ENCODE assay signal across 9 cellular contexts in the genomic region with DNA sequence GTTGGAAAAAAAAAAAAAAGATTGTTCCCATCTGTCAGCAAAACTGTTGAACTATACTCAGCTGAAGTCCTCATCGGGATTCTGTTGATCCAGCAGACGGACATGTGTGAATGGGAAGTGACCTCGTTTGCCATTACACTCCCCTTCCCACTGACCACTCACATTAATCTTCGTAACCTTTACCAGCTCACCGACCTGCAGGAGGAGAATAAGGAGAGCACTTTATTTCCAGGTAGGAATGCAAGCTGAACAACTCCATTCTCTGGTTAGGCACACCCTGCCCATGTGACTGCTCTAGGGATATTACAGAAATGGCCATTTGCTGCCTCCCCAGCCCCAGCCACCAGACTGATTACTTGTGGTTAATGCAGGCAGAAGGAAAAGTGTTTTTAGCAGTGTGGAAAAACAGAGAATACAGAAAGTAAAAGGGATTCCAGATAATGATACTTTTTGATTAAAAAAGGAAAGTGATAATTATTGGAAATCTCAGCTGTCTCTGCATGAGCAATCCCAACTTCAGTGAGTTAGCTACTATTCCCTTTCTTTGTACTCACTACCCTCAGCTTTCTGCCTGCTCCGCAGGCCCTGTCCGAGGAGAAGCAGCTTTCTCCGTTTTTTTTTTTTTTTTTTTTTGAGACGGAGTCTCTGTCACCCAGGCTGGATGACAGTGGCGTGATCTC. TPM values are rescaled to one million over a fixed set of nuclear protein-coding genes. Genes with fewer than 3 reads are reported as not detected.
DNase-seq lines count a peak whose midpoint lies in the region; ATAC-seq and TF ChIP-seq lines count a peak whose summit lies in the region.
"Had no signal": no experiment of that assay in that cellular context is flagged by ENCODE, and none has a peak within 500 bp of the region (broad histone marks: within the 10 kb centered on the region; RNA-seq: fewer than 3 reads in every experiment).

No MANE protein-coding gene starts in this region.

- H3K79me1 ChIP-seq in IMR-90 (ENCODE audit: low read depth in 1 of 2, low read length in 2 of 2): peaks cover 17 to 59% of the 10 kb centered on the region in 2 experiments

- peak overlapping the region; percentile 10 for H2AK9ac ChIP-seq in IMR-90 (replicated peaks; ENCODE audit: low read depth, low read length, poor library complexity)

- 0 out of 3 replicates have a peak overlapping the region, but pooled peaks have one; percentile 16 for H2BK15ac ChIP-seq in IMR-90 (ENCODE audit: low read depth, low read length)

- H4K5ac ChIP-seq in IMR-90 (ENCODE audit: low read depth, low read length): no peak overlapping the region

- no peak for TF ChIP-seq RAD21 in IMR-90 (IDR thresholded peaks at IDR 0.05; ENCODE audit: low read length)

- H3K9me3 ChIP-seq in IMR-90 (ENCODE audit: control insufficient read depth, insufficient read depth, low read length) (no peaks in the 10 kb centered on the region), adipocyte (ENCODE audit: control insufficient read depth, low read length) (no peaks in the 10 kb centered on the region), left ventricle myocardium inferior (replicated peaks) (no peaks in the 10 kb centered on the region), skeletal muscle tissue (ENCODE audit: control insufficient read depth in 3 of 3, low read length in 3 of 3) (no peaks in the 10 kb centered on the region)
- H3K9me3 ChIP-seq in CD8-positive, alpha-beta T cell (ENCODE audit: low read length): no peaks in the 10 kb centered on the region

- H2AFZ ChIP-seq in IMR-90 (replicated peaks; ENCODE audit: low read length, poor library complexity): peak overlapping the region; percentile 17

- H3K4me1 ChIP-seq in IMR-90 (ENCODE audit: control insufficient read depth, insufficient read depth, low read length): peaks cover 15% of the 10 kb centered on the region
- H3K4me1 ChIP-seq in adipocyte (ENCODE audit: control insufficient read depth, insufficient read depth, low read length): peaks cover 25% of the 10 kb centered on the region
- H3K4me1 ChIP-seq in left ventricle myocardium inferior: peaks cover 39% of the 10 kb centered on the region
- H3K4me1 ChIP-seq in skeletal muscle tissue (ENCODE audit: control insufficient read depth in 3 of 3, insufficient read depth in 3 of 3, low read length in 3 of 3): peaks cover 19 to 30% (median 23%) of the 10 kb centered on the region in 3 donors
- no peaks in the 10 kb centered on the region for H3K4me1 ChIP-seq in CD8-positive, alpha-beta T cell (ENCODE audit: insufficient read depth, low read length)

- POLR2A ChIA-PET in IMR-90 (lab: Charles Lee; ENCODE audit: unreplicated experiment): interaction anchor here (0.6 kb wide), 1 partner anchor 14 kb away, joined by 4 read pairs; no protein-coding TSS in a partner anchor
- POLR2A ChIA-PET in CD8-positive, alpha-beta T cell (lab: Charles Lee): no interaction called here

- H3K4me3 ChIP-seq in IMR-90 (ENCODE audit: insufficient read depth, low read depth, low read length) (no peak overlapping the region), adipocyte (ENCODE audit: low read length) (peak overlapping the region; percentile 40), left ventricle myocardium inferior (peak overlapping the region; percentile 10), skeletal muscle tissue (ENCODE audit: low read length in 3 of 3) (peak overlapping the region in 1 of 3 donors; percentile 17)
- H3K4me3 ChIP-seq in CD8-positive, alpha-beta T cell (ENCODE audit: low read depth, low read length): no peak overlapping the region

- no peak overlapping the region for H3K56ac ChIP-seq in IMR-90 (ENCODE audit: extremely low read depth, insufficient read depth, low read length)

- peak overlapping the region; percentile 58 for H3K14ac ChIP-seq in IMR-90 (replicated peaks; ENCODE audit: low read depth, low read length)

- 0 out of 2 replicates have a peak overlapping the region, but pooled peaks have one; percentile 5 for H2BK120ac ChIP-seq in IMR-90 (ENCODE audit: low read depth, low read length)

- intact Hi-C loops in IMR-90 (cut with micrococcal nuclease): no loop called here
- intact Hi-C loops in left ventricle myocardium inferior (cut with micrococcal nuclease): no loop called here
- intact Hi-C loops in CD8-positive, alpha-beta T cell (cut with DNase I, micrococcal nuclease): no loop called here

- H3K27me3 Mint-ChIP-seq in CD8-positive, alpha-beta T cell (ENCODE audit: low read depth): no peaks in the 10 kb centered on the region

- peak overlapping the region; percentile 29; the same call in 1 of the 2 replicates for H4K91ac ChIP-seq in IMR-90 (ENCODE audit: insufficient read depth, low read depth, low read length)

- H3K9ac ChIP-seq in IMR-90 (ENCODE audit: low read depth, low read length): peak overlapping the region; percentile 20; the same call in 1 of the 2 replicates
- H3K9ac ChIP-seq in adipocyte (ENCODE audit: low read length): no peak overlapping the region
- H3K9ac ChIP-seq in skeletal muscle tissue (ENCODE audit: low read depth in 1 of 3, low read length in 3 of 3): peak overlapping the region; percentile 43 to 50 (median 46)

- H3K9me3 Mint-ChIP-seq in CD8-positive, alpha-beta T cell: no peaks in the 10 kb centered on the region

- H4K20me1 ChIP-seq in IMR-90 (ENCODE audit: insufficient read depth, low read length): peaks cover 58% of the 10 kb centered on the region

- H3K36me3 Mint-ChIP-seq in CD8-positive, alpha-beta T cell: peaks cover 49% of the 10 kb centered on the region

- 94% methylated on average over 3 of the region's 10 CpGs; no CpG with 5 or more reads in 1 of the 2 experiments for WGBS in IMR-90 (ENCODE audit: extremely low coverage in 2 of 2, insufficient read length in 1 of 2), 2 experiments

- H2BK20ac ChIP-seq in IMR-90 (ENCODE audit: low read depth, low read length): no peak overlapping the region

- dilution Hi-C loops in IMR-90 (cut with HindIII; ENCODE audit: low sequenced_read_pairs, unreplicated experiment): no loop called here

- H4K8ac ChIP-seq in IMR-90 (ENCODE audit: low read depth in 2 of 2, low read length in 2 of 2): no peak overlapping the region

- peak overlapping the region; percentile 56 for H3K4me2 ChIP-seq in IMR-90 (ENCODE audit: low read depth, low read length)

- peak overlapping the region; percentile 48 for H3K23ac ChIP-seq in IMR-90 (ENCODE audit: low read depth, low read length)

- H3K36me3 ChIP-seq in IMR-90 (ENCODE audit: control insufficient read depth, insufficient read depth, low read length) (peaks cover 21% of the 10 kb centered on the region), adipocyte (ENCODE audit: control insufficient read depth, insufficient read depth, low read length, severe bottlenecking) (peaks cover 51% of the 10 kb centered on the region), left ventricle myocardium inferior (peaks cover 71% of the 10 kb centered on the region), skeletal muscle tissue (ENCODE audit: control insufficient read depth in 3 of 3, insufficient read depth in 3 of 3, low read length in 3 of 3) (peaks cover 9 to 19% (median 16%) of the 10 kb centered on the region in 3 donors)
- H3K36me3 ChIP-seq in CD8-positive, alpha-beta T cell (ENCODE audit: insufficient read depth, low read length): peaks cover 24% of the 10 kb centered on the region

- ATAC-seq in IMR-90 (ENCODE audit: low read depth): no peak
- no peak for ATAC-seq in CD8-positive, alpha-beta T cell

- BruUV-seq in IMR-90 (replicated peaks; lab: Mats Ljungman, UMichigan): no TSS peak

- no peak for TF ChIP-seq CTCF in IMR-90 (conservative IDR thresholded peaks at IDR 0.05; ENCODE audit: low read depth, low read length)
- no peak for TF ChIP-seq CTCF in left ventricle myocardium inferior (IDR thresholded peaks at IDR 0.05; ENCODE audit: borderline replicate concordance)
- TF ChIP-seq CTCF in CD8-positive, alpha-beta T cell (IDR thresholded peaks at IDR 0.05): no peak

- peak overlapping the region; percentile 58 for H2BK5ac ChIP-seq in IMR-90 (ENCODE audit: low read depth, low read length, poor library complexity, severe bottlenecking)

- peaks cover 24% of the 10 kb centered on the region for H3K9me1 ChIP-seq in IMR-90 (ENCODE audit: insufficient read depth, low read length)

- peak overlapping the region; percentile 56 for H3K4ac ChIP-seq in IMR-90 (ENCODE audit: low read depth, low read length)

- no peak overlapping the region for H3K27ac Mint-ChIP-seq in CD8-positive, alpha-beta T cell

- no peak for TF ChIP-seq POLR2A in IMR-90 (IDR thresholded peaks at IDR 0.05; ENCODE audit: low read depth, low read length)

- H3K27me3 ChIP-seq in IMR-90 (ENCODE audit: control insufficient read depth, insufficient read depth, low read length): no peaks in the 10 kb centered on the region
- H3K27me3 ChIP-seq in adipocyte (replicated peaks; ENCODE audit: control insufficient read depth, insufficient read depth, low read length): no peaks in the 10 kb centered on the region
- no peaks in the 10 kb centered on the region for H3K27me3 ChIP-seq in left ventricle myocardium inferior (ENCODE audit: low read depth)
- H3K27me3 ChIP-seq in skeletal muscle tissue (ENCODE audit: control insufficient read depth in 3 of 3, insufficient read depth in 3 of 3, low read length in 3 of 3): no peaks in the 10 kb centered on the region
- no peaks in the 10 kb centered on the region for H3K27me3 ChIP-seq in CD8-positive, alpha-beta T cell (ENCODE audit: insufficient read depth, low read length)

- 0 out of 2 replicates have a peak overlapping the region, but pooled peaks have one; percentile 29 for H3K18ac ChIP-seq in IMR-90 (ENCODE audit: low read depth, low read length)

- H3K4me1 Mint-ChIP-seq in CD8-positive, alpha-beta T cell (ENCODE audit: low read depth): peaks cover 3% of the 10 kb centered on the region

- H2AK5ac ChIP-seq in IMR-90 (ENCODE audit: low read depth, low read length): peak overlapping the region; percentile 76

- CTCF ChIA-PET in IMR-90 (lab: Yijun Ruan, JAX): interaction anchor here (0.6 to 1.4 kb wide), 2 partner anchors 56 to 62 kb away, joined by 3 read pairs; no protein-coding TSS in a partner anchor
- CTCF ChIA-PET in CD8-positive, alpha-beta T cell (lab: Charles Lee): interaction anchor here (1.1 to 1.4 kb wide), 2 partner anchors 59 to 206 kb away, joined by 3 read pairs; no protein-coding TSS in a partner anchor

- H3K27ac ChIP-seq in IMR-90 (ENCODE audit: insufficient read depth, low read length) (peak overlapping the region; percentile 26; the same call in 1 of the 2 replicates), left ventricle myocardium inferior (replicated peaks) (peak overlapping the region; percentile 75), skeletal muscle tissue (ENCODE audit: low read depth, low read length) (peak overlapping the region; percentile 87)
- no peak overlapping the region for H3K27ac ChIP-seq in CD8-positive, alpha-beta T cell (ENCODE audit: low read depth, low read length)
- H3K27ac ChIP-seq: HL-60 had no signal

- no peak overlapping the region for H3K4me3 Mint-ChIP-seq in CD8-positive, alpha-beta T cell

- in situ Hi-C loops in IMR-90 (cut with MboI; ENCODE audit: low sequenced_read_pairs): no loop called here

- DNase-seq in IMR-90 (no peak), adipocyte (ENCODE audit: low read depth) (no peak), left ventricle myocardium inferior (no peak), cerebellar nuclear complex (lab: John Stamatoyannopoulos, UW) (no peak), NK-92 (lab: John Stamatoyannopoulos, UW; ENCODE audit: unreplicated experiment) (no peak)
- no peak for DNase-seq in CD8-positive, alpha-beta T cell
- DNase-seq: activated CD8-positive, alpha-beta memory T cell treated with anti-CD3 and anti-CD28 coated beads for 24 hours had no signal

RNA-seq across cellular contexts. Expression of gene YWHAE, which starts 23.6 kb away (rescaled TPM):
- total RNA-seq in IMR-90 (2012; rRNA removed) (358 and 964 TPM in 2 replicates), left ventricle myocardium inferior (569 TPM), skeletal muscle tissue (280 TPM)
- 774 and 817 TPM in 2 replicates for polyA plus RNA-seq in IMR-90 (2012; rRNA removed)
- 140 and 369 TPM in 2 replicates for polyA plus RNA-seq in IMR-90 (2012; cell fraction: cytosol; rRNA removed)
- polyA plus RNA-seq in IMR-90 (2012; cell fraction: nucleus; rRNA removed; ENCODE audit: low replicate concordance): 42.1 and 246 TPM in 2 replicates
- total RNA-seq in CD8-positive, alpha-beta T cell: 100 to 1,000 TPM; 125 to 134 TPM

RNA-seq across cellular contexts. Expression of gene CRK, which starts 32.4 kb away (rescaled TPM):
- total RNA-seq in IMR-90 (2012; rRNA removed) (100 and 123 TPM in 2 replicates), left ventricle myocardium inferior (37.5 TPM), skeletal muscle tissue (42.8 TPM)
- 48.5 and 57.6 TPM in 2 replicates for polyA plus RNA-seq in IMR-90 (2012; rRNA removed)
- polyA plus RNA-seq in IMR-90 (2012; cell fraction: cytosol; rRNA removed): 21.4 and 31.0 TPM in 2 replicates
- polyA plus RNA-seq in IMR-90 (2012; cell fraction: nucleus; rRNA removed; ENCODE audit: low replicate concordance): 8.5 and 27.3 TPM in 2 replicates
- total RNA-seq in CD8-positive, alpha-beta T cell: 10 to 100 TPM; 15.4 to 15.9 TPM

Comparison
In these comparisons a context has a peak if more than half of its experiments do, and no peak if none do; other contexts are left out.
1. H3K4me3 ChIP-seq: peak in adipocyte (single experiment) and left ventricle myocardium inferior (single experiment); none in IMR-90 (single experiment) and CD8-positive, alpha-beta T cell (single experiment).